In genomic region chr3:175186511-175186910, GRCh38 we compare ENCODE assay signal across 19 cellular contexts.
DNase-seq lines count a peak whose midpoint lies in the region; ATAC-seq, FAIRE-seq and TF ChIP-seq lines count a peak whose summit lies in the region.
"Had no signal": no experiment of that assay in that cellular context is flagged by ENCODE, and none has a peak within 500 bp of the region (broad histone marks: within the 10 kb centered on the region; RNA-seq: fewer than 3 reads in every experiment).

No MANE protein-coding gene starts in this region.

- no peak overlapping the region for H3K9ac ChIP-seq in HepG2 (ENCODE audit: insufficient read depth, low read depth, low read length)

- no TSS peak for BruUV-seq in HepG2 (replicated peaks; lab: Mats Ljungman, UMichigan)
- BruUV-seq in A673 (replicated peaks; lab: Mats Ljungman, UMichigan) = no TSS peak
- BruUV-seq in OCI-LY7 (replicated peaks; lab: Mats Ljungman, UMichigan) = no TSS peak

- H3K36me3 ChIP-seq in HepG2 (replicated peaks in 1 of 2; ENCODE audit: control insufficient read depth in 1 of 2, insufficient read depth in 2 of 2, low read length in 2 of 2) = no peaks in the 10 kb centered on the region
- H3K36me3 ChIP-seq in right lobe of liver = no peaks in the 10 kb centered on the region
- H3K36me3 ChIP-seq in A673 (ENCODE audit: insufficient read depth, low read length, poor library complexity, severe bottlenecking) = no peaks in the 10 kb centered on the region
- no peaks in the 10 kb centered on the region for H3K36me3 ChIP-seq in OCI-LY7 (ENCODE audit: insufficient read depth, low read length)

- CTCF ChIA-PET in HepG2 (lab: Yijun Ruan, JAX; ENCODE audit: low intra/inter-chr PET ratio, low total read pairs) = no interaction called here
- CTCF ChIA-PET in A673 (lab: Charles Lee) = no interaction called here
- CTCF ChIA-PET in OCI-LY7 (lab: Charles Lee; ENCODE audit: unreplicated experiment) = no interaction called here

- TF ChIP-seq EP300 in HepG2 (IDR thresholded peaks at IDR 0.05; ENCODE audit: low read depth in 2 of 2, low read length in 2 of 2) (no peak), HepG2 (CRISPR knock-in tag; IDR thresholded peaks at IDR 0.05; ENCODE audit: borderline replicate concordance) (no peak)

- intact Hi-C loops in HepG2 (cut with micrococcal nuclease; ENCODE audit: unreplicated experiment) = no loop called here
- intact Hi-C loops in right lobe of liver (cut with DNase I) = no loop called here
- intact Hi-C loops in A673 (cut with micrococcal nuclease; ENCODE audit: unreplicated experiment) = no loop called here
- intact Hi-C loops in OCI-LY7 (cut with micrococcal nuclease; ENCODE audit: unreplicated experiment) = no loop called here

- H3K27me3 ChIP-seq in HepG2 (ENCODE audit: control insufficient read depth in 1 of 2, insufficient read depth in 2 of 2, low read length in 2 of 2) (no peaks in the 10 kb centered on the region), right lobe of liver (no peaks in the 10 kb centered on the region), A673 (replicated peaks; ENCODE audit: insufficient read depth, low read depth, low read length, poor library complexity) (no peaks in the 10 kb centered on the region)

- H3K4me1 ChIP-seq in HepG2 (ENCODE audit: insufficient read depth, low read length) (no peaks in the 10 kb centered on the region), right lobe of liver (no peaks in the 10 kb centered on the region), A673 (ENCODE audit: insufficient read depth, low read length, poor library complexity, severe bottlenecking) (no peaks in the 10 kb centered on the region), OCI-LY7 (ENCODE audit: insufficient read depth, low read length, poor library complexity, severe bottlenecking) (no peaks in the 10 kb centered on the region)

- H2AFZ ChIP-seq in HepG2 (ENCODE audit: low read length) = peak overlapping the region; percentile 54
- no peak overlapping the region for H2AFZ ChIP-seq in OCI-LY7 (ENCODE audit: low read length)
- H2AFZ ChIP-seq: GM23338 had no signal

- ATAC-seq in HepG2 = no peak
- no peak for ATAC-seq in right lobe of liver
- no peak for ATAC-seq in HG03175 (IDR thresholded peaks at IDR 0.05; ENCODE audit: unreplicated experiment)
- ATAC-seq: GM23338, Panc1, Right ventricle myocardium inferior, T-cell had no signal

- H4K20me1 ChIP-seq in HepG2 (ENCODE audit: insufficient read depth, low read length) (no peaks in the 10 kb centered on the region), OCI-LY7 (ENCODE audit: insufficient read depth, low read length) (no peaks in the 10 kb centered on the region)

- in situ Hi-C loops in HepG2 (cut with HindIII; ENCODE audit: extremely low pct_ligation_motif_present, low pct_unique_long_range_greater_than_20kb) (no loop called here), astrocyte of the spinal cord (cut with HindIII; ENCODE audit: low sequenced_read_pairs) (no loop called here)

- H3K4me3 ChIP-seq in HepG2 (replicated peaks in 1 of 3; ENCODE audit: insufficient read depth in 1 of 3, low read depth in 2 of 3, low read length in 3 of 3) (no peak overlapping the region), right lobe of liver (no peak overlapping the region), astrocyte of the spinal cord (ENCODE audit: low read depth, low read length) (no peak overlapping the region), A673 (ENCODE audit: low read depth, low read length, poor library complexity, severe bottlenecking) (no peak overlapping the region), OCI-LY7 (ENCODE audit: low read depth, low read length, poor library complexity, severe bottlenecking) (no peak overlapping the region)
- H3K4me3 ChIP-seq: GM23338, SK-N-MC had no signal

- WGBS in HepG2 (ENCODE audit: low lambda C conversion rate) = 0% methylated on average over 3 of the region's 3 CpGs
- WGBS in right lobe of liver (ENCODE audit: insufficient coverage, low coverage, low lambda C conversion rate, missing lambda C conversion rate) = 94% methylated on average over 3 of the region's 3 CpGs

- no peak for DNase-seq in HepG2 (ENCODE audit: low spot score)
- no peak for DNase-seq in right lobe of liver
- peak; percentile 27 for DNase-seq in astrocyte of the spinal cord (ENCODE audit: low read depth, low spot score)
- peak; percentile 56 for DNase-seq in iris pigment epithelial cell (ENCODE audit: low read depth)
- DNase-seq in NCI-H2107 (lab: John Stamatoyannopoulos, UW) = no peak
- no peak for DNase-seq in A673 (ENCODE audit: low spot score)
- DNase-seq in OCI-LY7 (ENCODE audit: low spot score) = no peak
- DNase-seq: C1 segment of cervical spinal cord, DMS79, GDM1, Kasumi-1, NCI-H2029, NCI-H526 treated with DMSO at 0.1 percent for 48 hours, T-cell had no signal

- POLR2A ChIA-PET in HepG2 (lab: Yijun Ruan, JAX) (no interaction called here), A673 (lab: Charles Lee; ENCODE audit: low non-redundant PET) (no interaction called here), OCI-LY7 (lab: Charles Lee) (interaction anchor here (1.1 kb wide), 1 partner anchor 35 kb away, joined by 3 read pairs; no protein-coding TSS in a partner anchor)

- TF ChIP-seq POLR2A in HepG2 (IDR thresholded peaks at IDR 0.05; ENCODE audit: insufficient read depth in 1 of 2, low read depth in 2 of 2, low read length in 2 of 2) = no peak
- no peak for TF ChIP-seq POLR2A in right lobe of liver (IDR thresholded peaks at IDR 0.05)

- H3K9me3 ChIP-seq in HepG2 (ENCODE audit: low read length) = peaks cover 10% of the 10 kb centered on the region
- no peaks in the 10 kb centered on the region for H3K9me3 ChIP-seq in right lobe of liver
- no peaks in the 10 kb centered on the region for H3K9me3 ChIP-seq in A673 (ENCODE audit: low read depth, low read length, poor library complexity, severe bottlenecking)
- no peaks in the 10 kb centered on the region for H3K9me3 ChIP-seq in OCI-LY7 (ENCODE audit: low read length)

- no peak overlapping the region for H3K4me2 ChIP-seq in HepG2 (ENCODE audit: low read depth, low read length)
- H3K4me2 ChIP-seq in OCI-LY7 (ENCODE audit: low read length) = no peak overlapping the region
- H3K4me2 ChIP-seq: GM23338 had no signal

- TF ChIP-seq CTCF in HepG2 (CRISPR knock-in tag; IDR thresholded peaks at IDR 0.05) (no peak), right lobe of liver (IDR thresholded peaks at IDR 0.05) (no peak), astrocyte of the spinal cord (IDR thresholded peaks at IDR 0.05; ENCODE audit: low read depth, low read length) (no peak), A673 (conservative IDR thresholded peaks at IDR 0.05; ENCODE audit: low read depth, low read length) (no peak), OCI-LY7 (conservative IDR thresholded peaks at IDR 0.05; ENCODE audit: low read length) (no peak)

- no peak for TF ChIP-seq RAD21 in HepG2 (CRISPR knock-in tag; IDR thresholded peaks at IDR 0.05)

- no peaks in the 10 kb centered on the region for H3K79me2 ChIP-seq in HepG2 (ENCODE audit: insufficient read depth, low read length)
- H3K79me2 ChIP-seq in OCI-LY7 (ENCODE audit: insufficient read depth, low read depth, low read length) = no peaks in the 10 kb centered on the region

- H3K27ac ChIP-seq in HepG2 (ENCODE audit: extremely low read length, insufficient read depth, low read length) (no peak overlapping the region), right lobe of liver (no peak overlapping the region), A673 (ENCODE audit: low read depth, low read length, poor library complexity, severe bottlenecking) (no peak overlapping the region), OCI-LY7 (ENCODE audit: low read depth, low read length, poor library complexity, severe bottlenecking) (no peak overlapping the region)
- H3K27ac ChIP-seq: SK-N-MC had no signal

- FAIRE-seq in HepG2 (lab: Jason Lieb, UNC) = no peak

- H3K9me2 ChIP-seq in OCI-LY7 (ENCODE audit: insufficient read depth, low read length) = no peaks in the 10 kb centered on the region

TF ChIP-seq in HepG2, 621 proteins besides CTCF, POLR2A, EP300 and RAD21 (continues in another document):
- TF ChIP-seq ZNF18 (CRISPR knock-in tag; IDR thresholded peaks at IDR 0.05; ENCODE audit: insufficient replicate concordance) = no peak
- no peak for TF ChIP-seq NCOA1 (CRISPR knock-in tag; IDR thresholded peaks at IDR 0.05)
- no peak for TF ChIP-seq ZNF7 (CRISPR knock-in tag; IDR thresholded peaks at IDR 0.05)
- no peak for TF ChIP-seq ZNF782 (CRISPR knock-in tag; IDR thresholded peaks at IDR 0.05; ENCODE audit: borderline replicate concordance)
- TF ChIP-seq ZNF264 (CRISPR knock-in tag; IDR thresholded peaks at IDR 0.05) = no peak
- TF ChIP-seq TOPORS (CRISPR knock-in tag; IDR thresholded peaks at IDR 0.05) = no peak
- TF ChIP-seq FOXA1 (IDR thresholded peaks at IDR 0.05) = no peak
- TF ChIP-seq FOXA1 (CRISPR knock-in tag; IDR thresholded peaks at IDR 0.05) = no peak
- TF ChIP-seq SSRP1 (CRISPR knock-in tag; IDR thresholded peaks at IDR 0.05) = no peak
- TF ChIP-seq ELK4 (CRISPR knock-in tag; IDR thresholded peaks at IDR 0.05; ENCODE audit: borderline replicate concordance) = no peak
- no peak for TF ChIP-seq GTF2F1 (IDR thresholded peaks at IDR 0.05; ENCODE audit: low read length)
- TF ChIP-seq KLF15 (CRISPR knock-in tag; IDR thresholded peaks at IDR 0.05; ENCODE audit: borderline replicate concordance) = no peak
- TF ChIP-seq NFATC3 (CRISPR knock-in tag; IDR thresholded peaks at IDR 0.05) = no peak
- no peak for TF ChIP-seq FOXP1 (IDR thresholded peaks at IDR 0.05)
- TF ChIP-seq FOXP1 (CRISPR knock-in tag; IDR thresholded peaks at IDR 0.05) = no peak
- TF ChIP-seq HHEX (CRISPR knock-in tag; IDR thresholded peaks at IDR 0.05) = no peak

Comparison
In these comparisons a context has a peak if more than half of its experiments do, and no peak if none do; other contexts are left out.
1. DNase-seq: peak in astrocyte of the spinal cord (single experiment) and iris pigment epithelial cell (single experiment); none in HepG2 (single experiment), right lobe of liver (0 of 3), NCI-H2107 (single experiment), A673 (single experiment) and OCI-LY7 (single experiment).